14 cellular contexts compared by ENCODE assay signal in the genomic region with DNA sequence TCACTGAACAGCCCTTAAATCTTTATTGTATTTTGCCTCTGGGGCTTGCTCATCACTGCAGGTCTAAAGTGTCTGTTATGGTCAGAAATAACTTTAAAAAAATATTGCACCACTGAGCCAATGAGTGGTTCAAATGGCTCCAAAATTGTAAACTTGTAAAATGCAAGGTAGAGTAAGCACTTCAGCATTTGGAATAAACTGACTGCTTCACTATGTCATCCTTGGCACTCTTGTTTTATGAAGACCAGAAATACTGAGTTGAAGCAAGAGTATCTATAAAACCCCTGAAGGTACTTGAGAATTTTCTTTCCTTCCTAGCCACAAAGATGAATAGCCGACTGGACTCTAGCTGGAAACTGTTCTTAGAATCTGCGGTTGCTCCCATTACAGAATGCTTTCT.
DNase-seq lines count a peak whose midpoint lies in the region.
"Had no signal": no experiment of that assay in that cellular context is flagged by ENCODE, and none has a peak within 500 bp of the region (broad histone marks: within the 10 kb centered on the region; RNA-seq: fewer than 3 reads in every experiment).

No MANE protein-coding gene starts in this region.

- peaks cover 0 to 2% (median 0%) of the 10 kb centered on the region in 3 donors for H3K36me3 Mint-ChIP-seq in immature natural killer cell
- H3K36me3 Mint-ChIP-seq: CD4-positive, CD25-positive, alpha-beta regulatory T cell; IgD-negative memory B cell had no signal

- no peak overlapping the region for H3K4me3 Mint-ChIP-seq in immature natural killer cell
- H3K4me3 Mint-ChIP-seq: CD4-positive, CD25-positive, alpha-beta regulatory T cell; H9; HFFc6; IgD-negative memory B cell had no signal

- DNase-seq in DMS79 (lab: John Stamatoyannopoulos, UW) (peak; percentile 5), DMS79 treated with DMSO at 0.1 percent for 48 hours (lab: John Stamatoyannopoulos, UW) (no peak), M059J (ENCODE audit: low read depth) (peak; percentile 27), foreskin melanocyte (peak; percentile 35), immature natural killer cell (no peak)
- DNase-seq in activated CD4-positive, alpha-beta T cell treated with anti-CD3 and anti-CD28 coated beads for 1 hour: no peak
- no peak for DNase-seq in activated CD4-positive, CD25-positive, alpha-beta regulatory T cell treated with anti-CD3 and anti-CD28 coated beads, Interleukin-2, amount 50 U/mL, for 72 hours
- DNase-seq: CD4-positive, CD25-positive, alpha-beta regulatory T cell; DMS53; EL; GOT3; H9; HFFc6 had no signal

- peaks cover 3 to 9% (median 8%) of the 10 kb centered on the region in 6 donors for H3K9me3 Mint-ChIP-seq in immature natural killer cell
- H3K9me3 Mint-ChIP-seq: H9, HFFc6 had no signal

- no peaks in the 10 kb centered on the region for H3K27me3 Mint-ChIP-seq in immature natural killer cell (ENCODE audit: low read depth in 3 of 3)
- H3K27me3 Mint-ChIP-seq: CD4-positive, CD25-positive, alpha-beta regulatory T cell; IgD-negative memory B cell had no signal

- no peaks in the 10 kb centered on the region for H3K4me1 Mint-ChIP-seq in immature natural killer cell
- H3K4me1 Mint-ChIP-seq: CD4-positive, CD25-positive, alpha-beta regulatory T cell; H9; IgD-negative memory B cell had no signal

- H3K27ac Mint-ChIP-seq in immature natural killer cell: no peak overlapping the region
- H3K27ac Mint-ChIP-seq: CD4-positive, CD25-positive, alpha-beta regulatory T cell; H9; HFFc6; IgD-negative memory B cell had no signal

Comparison
In these comparisons a context has a peak if more than half of its experiments do, and no peak if none do; other contexts are left out.
1. DNase-seq: peak in DMS79 (single experiment), M059J (single experiment) and foreskin melanocyte (single experiment); none in DMS79 treated with DMSO at 0.1 percent for 48 hours (single experiment), immature natural killer cell (0 of 3), activated CD4-positive, alpha-beta T cell treated with anti-CD3 and anti-CD28 coated beads for 1 hour (single experiment) and activated CD4-positive, CD25-positive, alpha-beta regulatory T cell treated with anti-CD3 and anti-CD28 coated beads, Interleukin-2, amount 50 U/mL, for 72 hours (single experiment).